ENCODE assay signal across 20 cellular contexts in genomic region chr10:50390302-50390701, GRCh38.
DNase-seq lines count a peak whose midpoint lies in the region; ATAC-seq, FAIRE-seq and TF ChIP-seq lines count a peak whose summit lies in the region.
"Had no signal": no experiment of that assay in that cellular context is flagged by ENCODE, and none has a peak within 500 bp of the region (broad histone marks: within the 10 kb centered on the region; RNA-seq: fewer than 3 reads in every experiment).

No MANE protein-coding gene starts in this region.

- in situ Hi-C loops in HepG2 (cut with HindIII; ENCODE audit: extremely low pct_ligation_motif_present, low pct_unique_long_range_greater_than_20kb), result no loop called here

- H3K4me1 ChIP-seq in liver (ENCODE audit: control insufficient read depth in 4 of 4, insufficient read depth in 4 of 4, low read length in 3 of 4) (peaks cover 15 to 75% (median 51%) of the 10 kb centered on the region in 4 donors), HepG2 (ENCODE audit: insufficient read depth, low read length) (peaks cover 78% of the 10 kb centered on the region), H1 (replicated peaks in 1 of 4; ENCODE audit: control insufficient read depth in 3 of 4, insufficient read depth in 4 of 4, low read length in 3 of 4) (peaks cover 0 to 6% (median 1%) of the 10 kb centered on the region in 4 experiments; a peak in 4 of 7 replicates), mucosa of descending colon (ENCODE audit: low read depth) (no peaks in the 10 kb centered on the region), Caco-2 (peaks cover 60% of the 10 kb centered on the region), PC-3 (ENCODE audit: insufficient read depth, low read length) (peaks cover 30% of the 10 kb centered on the region)

- POLR2A ChIA-PET in HepG2 (lab: Yijun Ruan, JAX) (no interaction called here), H1 (lab: Charles Lee; ENCODE audit: partially characterized antibody) (no interaction called here), Caco-2 (lab: Charles Lee) (no interaction called here), PC-3 (lab: Charles Lee; ENCODE audit: unreplicated experiment) (no interaction called here)

- H3K79me1 ChIP-seq in H1 (ENCODE audit: low read depth, low read length), result no peaks in the 10 kb centered on the region; the same call in 1 of the 2 replicates

- peak overlapping the region; percentile 24 to 35 for H3K27ac ChIP-seq in liver (ENCODE audit: low read depth in 1 of 2, low read length in 2 of 2)
- no peak overlapping the region for H3K27ac ChIP-seq in HepG2 (ENCODE audit: extremely low read length, insufficient read depth, low read length)
- no peak overlapping the region for H3K27ac ChIP-seq in H1 (ENCODE audit: low read depth, low read length)
- no peak overlapping the region for H3K27ac ChIP-seq in PC-3 (ENCODE audit: low read length)
- H3K27ac ChIP-seq: GM23248, HL-60 had no signal

- no peak overlapping the region for H3K18ac ChIP-seq in H1 (ENCODE audit: extremely low read depth, low read length)

- H3K4me2 ChIP-seq in HepG2 (ENCODE audit: low read depth, low read length) (no peak overlapping the region), H1 (ENCODE audit: insufficient read depth in 1 of 2, low read depth in 2 of 2, low read length in 2 of 2) (no peak overlapping the region), PC-3 (ENCODE audit: low read length) (no peak overlapping the region)

- no peaks in the 10 kb centered on the region for H3K23me2 ChIP-seq in H1 (ENCODE audit: low read depth, low read length)

- no peaks in the 10 kb centered on the region for H3K36me3 Mint-ChIP-seq in Caco-2 (ENCODE audit: insufficient read depth, unreplicated experiment)

- ATAC-seq in HepG2, result no peak
- peak; percentile 54 for ATAC-seq in mucosa of descending colon
- ATAC-seq in PC-3, result no peak
- ATAC-seq: K562 had no signal

- H2BK12ac ChIP-seq in H1 (ENCODE audit: low read depth, low read length), result no peak overlapping the region

- H3K9me3 ChIP-seq in liver (ENCODE audit: control insufficient read depth in 4 of 4, low read length in 3 of 4), result no peaks in the 10 kb centered on the region
- no peaks in the 10 kb centered on the region for H3K9me3 ChIP-seq in HepG2 (ENCODE audit: low read length)
- H3K9me3 ChIP-seq in H1 (ENCODE audit: insufficient read depth in 2 of 2, low read depth in 1 of 2, low read length in 1 of 2), result no peaks in the 10 kb centered on the region
- H3K9me3 ChIP-seq in mucosa of descending colon, result no peaks in the 10 kb centered on the region
- no peaks in the 10 kb centered on the region for H3K9me3 ChIP-seq in Caco-2
- H3K9me3 ChIP-seq in PC-3 (ENCODE audit: low read length), result no peaks in the 10 kb centered on the region
- H3K9me3 ChIP-seq: BE2C had no signal

- peaks cover 47% of the 10 kb centered on the region for H3K4me1 Mint-ChIP-seq in Caco-2 (ENCODE audit: low read depth, unreplicated experiment)

- DNase-seq in HepG2 (ENCODE audit: low spot score) (no peak), H1 (ENCODE audit: low read depth in 1 of 2, low spot score in 2 of 2) (no peak), mucosa of descending colon (no peak), Caco-2 (no peak), LoVo (ENCODE audit: low spot score) (no peak), PC-3 (no peak)
- DNase-seq: ACHN; BE2C; C1 segment of cervical spinal cord; Calu3; CD4-positive, alpha-beta T cell; DMS79 treated with DMSO at 0.1 percent for 48 hours; GF-D8; GM23248; HCEC 1CT; IMR-90 had no signal

- H3K79me2 ChIP-seq in HepG2 (ENCODE audit: insufficient read depth, low read length), result peaks cover 2% of the 10 kb centered on the region
- peaks cover 0 to 3% of the 10 kb centered on the region in 2 experiments; a peak in 1 of 4 replicates for H3K79me2 ChIP-seq in H1 (ENCODE audit: control insufficient read depth in 1 of 2, insufficient read depth in 2 of 2, low read length in 2 of 2)
- H3K79me2 ChIP-seq in PC-3 (ENCODE audit: low read length), result no peaks in the 10 kb centered on the region

- no peak overlapping the region for H4K91ac ChIP-seq in H1 (replicated peaks; ENCODE audit: insufficient read length, low read length)

- no peak overlapping the region for H3K4ac ChIP-seq in H1 (replicated peaks; ENCODE audit: insufficient read length, low read depth, low read length)

- H3K27me3 ChIP-seq in liver (ENCODE audit: control insufficient read depth in 4 of 4, insufficient read depth in 4 of 4, low read length in 3 of 4), result no peaks in the 10 kb centered on the region
- H3K27me3 ChIP-seq in HepG2 (ENCODE audit: control insufficient read depth in 1 of 2, insufficient read depth in 2 of 2, low read length in 2 of 2), result no peaks in the 10 kb centered on the region
- no peaks in the 10 kb centered on the region for H3K27me3 ChIP-seq in H1 (replicated peaks in 1 of 4; ENCODE audit: control insufficient read depth in 3 of 4, extremely low read depth in 1 of 4, insufficient read depth in 3 of 4, low read length in 3 of 4)
- H3K27me3 ChIP-seq in Caco-2 (replicated peaks; ENCODE audit: control insufficient read depth, insufficient read depth, low read length), result no peaks in the 10 kb centered on the region
- no peaks in the 10 kb centered on the region for H3K27me3 ChIP-seq in PC-3 (ENCODE audit: low read length)
- H3K27me3 ChIP-seq: BE2C had no signal

- no TSS peak for BruUV-seq in HepG2 (replicated peaks; lab: Mats Ljungman, UMichigan)
- no TSS peak for BruUV-seq in Caco-2 (replicated peaks; lab: Mats Ljungman, UMichigan)
- BruUV-seq in PC-3 (replicated peaks; lab: Mats Ljungman, UMichigan), result no TSS peak

- H2BK15ac ChIP-seq in H1 (ENCODE audit: low read length), result no peak overlapping the region

- H3K9me3 Mint-ChIP-seq in Caco-2 (ENCODE audit: unreplicated experiment), result no peaks in the 10 kb centered on the region
- H3K9me3 Mint-ChIP-seq: CD4-positive, alpha-beta T cell had no signal

- intact Hi-C loops in HepG2 (cut with micrococcal nuclease; ENCODE audit: unreplicated experiment) (no loop called here), mucosa of descending colon (cut with DNase I, micrococcal nuclease) (no loop called here), Caco-2 (cut with micrococcal nuclease; ENCODE audit: unreplicated experiment) (no loop called here), PC-3 (cut with micrococcal nuclease) (no loop called here)

- H4K20me1 ChIP-seq in HepG2 (ENCODE audit: insufficient read depth, low read length) (no peaks in the 10 kb centered on the region), H1 (replicated peaks in 1 of 2; ENCODE audit: control insufficient read depth in 1 of 2, insufficient read depth in 2 of 2, low read length in 2 of 2) (no peaks in the 10 kb centered on the region), PC-3 (ENCODE audit: low read length) (no peaks in the 10 kb centered on the region)

- no peak overlapping the region for H2BK120ac ChIP-seq in H1 (replicated peaks; ENCODE audit: low read depth, low read length)

- H3K56ac ChIP-seq in H1 (replicated peaks; ENCODE audit: insufficient read length, low read depth, low read length), result no peak overlapping the region

- no peak overlapping the region for H2BK5ac ChIP-seq in H1 (ENCODE audit: low read depth, low read length)

- no peaks in the 10 kb centered on the region for H3K9me2 ChIP-seq in PC-3 (replicated peaks; ENCODE audit: low read length)

- H3K36me3 ChIP-seq in liver (ENCODE audit: control insufficient read depth in 4 of 4, insufficient read depth in 3 of 4, low read depth in 1 of 4, low read length in 3 of 4), result no peaks in the 10 kb centered on the region
- no peaks in the 10 kb centered on the region for H3K36me3 ChIP-seq in HepG2 (replicated peaks in 1 of 2; ENCODE audit: control insufficient read depth in 1 of 2, insufficient read depth in 2 of 2, low read length in 2 of 2)
- no peaks in the 10 kb centered on the region for H3K36me3 ChIP-seq in H1 (ENCODE audit: control insufficient read depth in 2 of 4, insufficient read depth in 4 of 4, low read length in 3 of 4)
- H3K36me3 ChIP-seq in mucosa of descending colon (ENCODE audit: low read depth), result no peaks in the 10 kb centered on the region
- no peaks in the 10 kb centered on the region; the same call in 1 of the 2 replicates for H3K36me3 ChIP-seq in Caco-2 (ENCODE audit: control insufficient read depth, insufficient read depth, low read length)
- no peaks in the 10 kb centered on the region for H3K36me3 ChIP-seq in PC-3 (ENCODE audit: low read depth, low read length)
- H3K36me3 ChIP-seq: BE2C had no signal

- no peak for TF ChIP-seq EP300 in HepG2 (IDR thresholded peaks at IDR 0.05; ENCODE audit: low read depth in 2 of 2, low read length in 2 of 2)
- no peak for TF ChIP-seq EP300 in HepG2 (CRISPR knock-in tag; IDR thresholded peaks at IDR 0.05; ENCODE audit: borderline replicate concordance)
- TF ChIP-seq EP300 in H1 (IDR thresholded peaks at IDR 0.05; ENCODE audit: borderline replicate concordance in 1 of 2, low read depth in 2 of 2, low read length in 2 of 2), result no peak

- peak overlapping the region; percentile 70 for H3K23ac ChIP-seq in H1 (ENCODE audit: insufficient read length)

- no peak overlapping the region for H3K27ac Mint-ChIP-seq in Caco-2 (ENCODE audit: unreplicated experiment)
- H3K27ac Mint-ChIP-seq: CD4-positive, alpha-beta T cell had no signal

- H3K27me3 Mint-ChIP-seq in Caco-2 (ENCODE audit: insufficient read depth, unreplicated experiment), result no peaks in the 10 kb centered on the region
- H3K27me3 Mint-ChIP-seq: CD4-positive, alpha-beta T cell had no signal

- no peak overlapping the region for H2AFZ ChIP-seq in HepG2 (ENCODE audit: low read length)
- H2AFZ ChIP-seq in H1 (ENCODE audit: low read length), result no peak overlapping the region
- no peak overlapping the region for H2AFZ ChIP-seq in PC-3 (ENCODE audit: low read length)
- H2AFZ ChIP-seq: GM23248 had no signal

- no peak overlapping the region for H4K5ac ChIP-seq in H1 (ENCODE audit: insufficient read length, low read depth, low read length)

- H3K4me3 ChIP-seq in liver (ENCODE audit: low read depth in 1 of 3, low read length in 3 of 3), result no peak overlapping the region
- H3K4me3 ChIP-seq in HepG2 (replicated peaks in 1 of 3; ENCODE audit: insufficient read depth in 1 of 3, low read depth in 2 of 3, low read length in 3 of 3), result no peak overlapping the region
- no peak overlapping the region for H3K4me3 ChIP-seq in H1 (ENCODE audit: extremely low read depth in 1 of 4, insufficient read depth in 2 of 4, low read depth in 3 of 4, low read length in 4 of 4)
- no peak overlapping the region for H3K4me3 ChIP-seq in mucosa of descending colon
- no peak overlapping the region for H3K4me3 ChIP-seq in Caco-2 (ENCODE audit: low read depth, low read length)
- H3K4me3 ChIP-seq in PC-3 (ENCODE audit: low read length), result no peak overlapping the region
- H3K4me3 ChIP-seq: GM23248, K562 had no signal

- TF ChIP-seq RAD21 in liver (IDR thresholded peaks at IDR 0.05) (no peak), HepG2 (CRISPR knock-in tag; IDR thresholded peaks at IDR 0.05) (no peak), H1 (IDR thresholded peaks at IDR 0.05 in 1 of 2, conservative IDR thresholded peaks at IDR 0.05 in 1 of 2; ENCODE audit: low read depth in 2 of 2, low read length in 2 of 2) (no peak)

- H3F3A ChIP-seq in PC-3 (ENCODE audit: low read length, unreplicated experiment), result peaks cover 3% of the 10 kb centered on the region

- no peak overlapping the region for H4K8ac ChIP-seq in H1 (ENCODE audit: extremely low read depth, insufficient read depth, low read length)

- WGBS in liver, result 58% methylated on average over 2 of the region's 2 CpGs
- WGBS in HepG2 (ENCODE audit: low lambda C conversion rate), result 92% methylated on average over 2 of the region's 2 CpGs
- 91% methylated on average over 2 of the region's 2 CpGs; no CpG with 5 or more reads in 1 of the 2 experiments for WGBS in H1 (ENCODE audit: extremely low coverage in 1 of 2, insufficient coverage in 1 of 2, insufficient read length in 1 of 2, insufficient replicate concordance in 2 of 2, low coverage in 1 of 2, low lambda C conversion rate in 2 of 2, missing lambda C conversion rate in 1 of 2), 2 experiments

- no peak overlapping the region for H3K14ac ChIP-seq in H1 (ENCODE audit: insufficient read length)

- TF ChIP-seq POLR2A in HepG2 (IDR thresholded peaks at IDR 0.05; ENCODE audit: insufficient read depth in 1 of 2, low read depth in 2 of 2, low read length in 2 of 2) (no peak), H1 (IDR thresholded peaks at IDR 0.05; ENCODE audit: control extremely low read depth in 1 of 2, low read depth in 2 of 2, low read length in 2 of 2) (no peak)

- no peak overlapping the region for H2BK20ac ChIP-seq in H1 (ENCODE audit: low read length)

- FAIRE-seq in HepG2 (lab: Jason Lieb, UNC) (no peak), H1 (lab: Jason Lieb, UNC) (no peak)
- FAIRE-seq: H54, K562 had no signal

- H2AK5ac ChIP-seq in H1 (ENCODE audit: low read depth, low read length), result no peak overlapping the region

- no peak for TF ChIP-seq CTCF in liver (IDR thresholded peaks at IDR 0.05; ENCODE audit: low read depth, low read length, missing input control)
- no peak for TF ChIP-seq CTCF in HepG2 (CRISPR knock-in tag; IDR thresholded peaks at IDR 0.05)
- TF ChIP-seq CTCF in H1 (IDR thresholded peaks at IDR 0.05; ENCODE audit: control extremely low read depth in 1 of 3, insufficient read depth in 1 of 3, low read depth in 1 of 3, low read length in 3 of 3), result no peak
- TF ChIP-seq CTCF in mucosa of descending colon (IDR thresholded peaks at IDR 0.05), result no peak
- no peak for TF ChIP-seq CTCF in Caco-2 (IDR thresholded peaks at IDR 0.05; ENCODE audit: insufficient read depth in 1 of 2, low read depth in 1 of 2, low read length in 1 of 2, severe bottlenecking in 1 of 2, unreplicated experiment in 1 of 2)
- no peak for TF ChIP-seq CTCF in PC-3 (conservative IDR thresholded peaks at IDR 0.05; ENCODE audit: low read depth, low read length)

- CTCF ChIA-PET in HepG2 (lab: Yijun Ruan, JAX; ENCODE audit: low intra/inter-chr PET ratio, low total read pairs) (no interaction called here), H1 (lab: Charles Lee; ENCODE audit: partially characterized antibody) (interaction anchor here (0.8 kb wide), 1 partner anchor 23 kb away, joined by 4 read pairs; no protein-coding TSS in a partner anchor), Caco-2 (lab: Charles Lee) (no interaction called here), PC-3 (lab: Charles Lee) (no interaction called here)

- H3K9ac ChIP-seq in liver (ENCODE audit: low read depth in 1 of 2, low read length in 2 of 2) (no peak overlapping the region), HepG2 (ENCODE audit: insufficient read depth, low read depth, low read length) (no peak overlapping the region), H1 (replicated peaks in 1 of 4; ENCODE audit: extremely low read depth in 1 of 4, low read depth in 3 of 4, low read length in 3 of 4) (no peak overlapping the region), PC-3 (ENCODE audit: low read length) (no peak overlapping the region)
- H3K9ac ChIP-seq: GM23248 had no signal

- H3K4me3 Mint-ChIP-seq in Caco-2 (ENCODE audit: unreplicated experiment), result no peak overlapping the region
- H3K4me3 Mint-ChIP-seq: CD4-positive, alpha-beta T cell had no signal

Comparison
In these comparisons a context has a peak if more than half of its experiments do, and no peak if none do; other contexts are left out.
1. H3K27ac ChIP-seq: peak in liver (2 of 2); none in HepG2 (single experiment), H1 (single experiment) and PC-3 (single experiment).